Comparison of ENCODE assay signal across 8 cellular contexts in the genomic region with DNA sequence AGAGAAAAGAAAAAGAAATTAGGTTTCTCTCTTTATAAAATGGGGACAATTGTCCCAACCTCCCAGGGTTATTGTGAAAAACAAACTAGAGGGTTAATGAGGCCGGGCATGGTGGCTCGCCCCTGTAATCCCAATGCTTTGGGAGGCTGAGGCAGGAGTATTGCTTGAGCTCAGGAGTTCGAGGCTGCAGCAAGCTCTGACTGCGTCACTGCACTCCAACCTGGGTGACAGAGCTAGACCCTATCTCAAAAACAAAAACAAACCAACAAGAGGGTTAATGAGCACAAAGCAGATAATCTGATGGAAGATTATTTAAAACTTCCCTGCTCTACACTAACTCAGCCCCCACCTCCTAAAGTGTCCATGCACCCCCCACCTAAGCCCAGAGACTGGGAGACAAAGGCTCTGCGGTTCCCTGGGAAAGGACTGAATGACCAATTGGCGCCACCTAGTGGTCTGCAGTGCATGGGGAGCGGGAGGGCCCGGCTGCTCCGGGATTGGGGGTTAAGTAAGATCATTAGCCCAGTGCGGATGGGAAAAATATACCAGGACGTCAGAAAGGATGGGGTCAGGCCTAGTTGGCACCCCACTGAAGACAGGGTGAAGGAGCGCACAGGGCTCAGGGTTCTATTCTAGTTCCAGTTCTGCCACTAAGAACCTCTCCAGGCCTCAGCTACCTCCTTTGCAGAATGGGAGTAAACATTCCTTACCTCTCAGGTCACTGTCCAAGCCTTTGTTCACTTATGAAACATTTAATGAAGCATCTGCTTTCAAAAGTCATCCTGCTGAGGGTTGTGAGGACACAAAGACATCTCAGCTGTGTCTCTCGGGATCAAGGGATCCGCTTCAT. TPM values are rescaled to one million over a fixed set of nuclear protein-coding genes. Genes with fewer than 3 reads are reported as not detected.
DNase-seq lines count a peak whose midpoint lies in the region; ATAC-seq and TF ChIP-seq lines count a peak whose summit lies in the region.

No MANE protein-coding gene starts in this region.

- H3K9me3 Mint-ChIP-seq in Caco-2 (ENCODE audit: unreplicated experiment), result no peaks in the 10 kb centered on the region

- no TSS peak for BruUV-seq in Caco-2 (replicated peaks; lab: Mats Ljungman, UMichigan)

- H3K4me2 ChIP-seq in OCI-LY1 (ENCODE audit: low read length), result no peak overlapping the region

- H2AFZ ChIP-seq in OCI-LY1 (ENCODE audit: low read length), result no peak overlapping the region

- no peak overlapping the region for H3K27ac Mint-ChIP-seq in Caco-2 (ENCODE audit: unreplicated experiment)

- POLR2A ChIA-PET in Caco-2 (lab: Charles Lee), result no interaction called here

- TF ChIP-seq CTCF in Caco-2 (IDR thresholded peaks at IDR 0.05; ENCODE audit: insufficient read depth in 1 of 2, low read depth in 1 of 2, low read length in 1 of 2, severe bottlenecking in 1 of 2, unreplicated experiment in 1 of 2) (peak; percentile 85 to 95), OCI-LY1 (IDR thresholded peaks at IDR 0.05; ENCODE audit: low read length) (peak; percentile 99), esophagus squamous epithelium (IDR thresholded peaks at IDR 0.05) (peak; percentile 79 to 95 (median 88))

- H3K36me3 ChIP-seq in Caco-2 (ENCODE audit: control insufficient read depth, insufficient read depth, low read length) (no peaks in the 10 kb centered on the region), HUES64 (ENCODE audit: insufficient read depth, low read length) (no peaks in the 10 kb centered on the region), OCI-LY1 (ENCODE audit: insufficient read depth, low read length) (no peaks in the 10 kb centered on the region), esophagus squamous epithelium (no peaks in the 10 kb centered on the region)

- H3K27me3 ChIP-seq in Caco-2 (replicated peaks; ENCODE audit: control insufficient read depth, insufficient read depth, low read length) (no peaks in the 10 kb centered on the region), HUES64 (ENCODE audit: insufficient read depth, low read length) (no peaks in the 10 kb centered on the region), OCI-LY1 (ENCODE audit: insufficient read depth, low read length) (peaks cover 2% of the 10 kb centered on the region; the same call in 1 of the 2 replicates), esophagus squamous epithelium (peaks cover 0 to 5% (median 0%) of the 10 kb centered on the region in 4 donors)

- no peaks in the 10 kb centered on the region for H3F3A ChIP-seq in OCI-LY1 (ENCODE audit: insufficient read depth, low read length)

- intact Hi-C loops in Caco-2 (cut with micrococcal nuclease; ENCODE audit: unreplicated experiment) (loop anchor here (1.0 kb wide), 1 partner anchor 79 kb away; no protein-coding TSS in a partner anchor), esophagus squamous epithelium (cut with DNase I) (loop anchor here (5.0 kb wide), 1 partner anchor 68 kb away; no protein-coding TSS in a partner anchor)

- 15% methylated on average over 14 of the region's 14 CpGs for WGBS in HUES64
- 22 to 27% methylated on average over 12 to 13 of the region's 14 CpGs for WGBS in esophagus squamous epithelium, 2 donors

- CTCF ChIA-PET in Caco-2 (lab: Charles Lee), result interaction anchor here (0.5 to 2.8 kb wide), 12 partner anchors 9 to 234 kb away, joined by 3 to 39 read pairs (median 4); partner anchors contain the start of gene PIF1

- no peaks in the 10 kb centered on the region for H3K9me3 ChIP-seq in Caco-2
- H3K9me3 ChIP-seq in HUES64 (ENCODE audit: insufficient read depth, low read depth, low read length), result no peaks in the 10 kb centered on the region
- H3K9me3 ChIP-seq in OCI-LY1 (ENCODE audit: low read length), result no peaks in the 10 kb centered on the region
- no peaks in the 10 kb centered on the region for H3K9me3 ChIP-seq in esophagus squamous epithelium

- no peaks in the 10 kb centered on the region for H3K27me3 Mint-ChIP-seq in Caco-2 (ENCODE audit: insufficient read depth, unreplicated experiment)

- H3K36me3 Mint-ChIP-seq in Caco-2 (ENCODE audit: insufficient read depth, unreplicated experiment), result no peaks in the 10 kb centered on the region

- H3K79me2 ChIP-seq in OCI-LY1 (ENCODE audit: insufficient read depth, low read length), result no peaks in the 10 kb centered on the region

- no peak overlapping the region for H3K4me3 ChIP-seq in Caco-2 (ENCODE audit: low read depth, low read length)
- peak overlapping the region; percentile 38 for H3K4me3 ChIP-seq in HUES64 (ENCODE audit: low read length)
- H3K4me3 ChIP-seq in OCI-LY1 (ENCODE audit: low read depth, low read length, poor library complexity, severe bottlenecking), result no peak overlapping the region
- H3K4me3 ChIP-seq in esophagus squamous epithelium, result no peak overlapping the region

- H3K27ac ChIP-seq in HUES64 (ENCODE audit: low read depth, low read length), result peak overlapping the region; percentile 99
- no peak overlapping the region for H3K27ac ChIP-seq in OCI-LY1 (ENCODE audit: low read depth, low read length, poor library complexity, severe bottlenecking)
- H3K27ac ChIP-seq in esophagus squamous epithelium, result peak overlapping the region in 2 of 4 donors; percentile 29 to 51

- no peaks in the 10 kb centered on the region for H3K9me2 ChIP-seq in OCI-LY1 (ENCODE audit: low read depth, low read length)

- H4K20me1 ChIP-seq in OCI-LY1 (ENCODE audit: insufficient read depth, low read length), result no peaks in the 10 kb centered on the region

- peaks cover 8% of the 10 kb centered on the region for H3K4me1 Mint-ChIP-seq in Caco-2 (ENCODE audit: low read depth, unreplicated experiment)

- no peak overlapping the region for H3K4me3 Mint-ChIP-seq in Caco-2 (ENCODE audit: unreplicated experiment)

- no peak for TF ChIP-seq POLR2A in esophagus squamous epithelium (IDR thresholded peaks at IDR 0.05)

- ATAC-seq in HG02884 (IDR thresholded peaks at IDR 0.05; ENCODE audit: unreplicated experiment), result no peak

- DNase-seq in Caco-2 (peak; percentile 76 to 83), activated T-cell treated with anti-CD3 and anti-CD28 coated beads for 1 hour (ENCODE audit: low read depth) (peak; percentile 69), esophagus squamous epithelium (lab: John Stamatoyannopoulos, UW) (no peak), myocyte (ENCODE audit: low read depth) (peak; percentile 79)
- DNase-seq in stimulated activated naive CD4-positive, alpha-beta T cell (lab: John Stamatoyannopoulos, UW), result peak; percentile 23 to 58 (median 50)

- H3K4me1 ChIP-seq in Caco-2, result 0 out of 2 replicates have a peak, but pooled peaks cover 8% of the 10 kb centered on the region
- H3K4me1 ChIP-seq in HUES64 (ENCODE audit: insufficient read depth, low read length), result peaks cover 57% of the 10 kb centered on the region
- H3K4me1 ChIP-seq in OCI-LY1 (ENCODE audit: insufficient read depth, low read length, severe bottlenecking), result no peaks in the 10 kb centered on the region
- peaks cover 0 to 21% (median 5%) of the 10 kb centered on the region in 3 donors for H3K4me1 ChIP-seq in esophagus squamous epithelium

- H3K9ac ChIP-seq in HUES64 (ENCODE audit: low read depth, low read length), result peak overlapping the region; percentile 79
- H3K9ac ChIP-seq in OCI-LY1 (ENCODE audit: low read length), result no peak overlapping the region

RNA-seq across cellular contexts. Expression of gene PIF1, which starts 15.6 kb away (rescaled TPM):
- total RNA-seq in Caco-2 (2022) (45.8 and 47.9 TPM in 2 replicates), esophagus squamous epithelium (10 to 100 TPM in 1 of 4 donors, 1 to 10 TPM in 3; 1.8 to 17.5 (median 3.8) TPM), myocyte (8.9 and 13.5 TPM in 2 replicates)
- polyA plus RNA-seq in HUES64 (2013, experiment 1 of 2), result 29.3 TPM
- 31.6 TPM for polyA plus RNA-seq in HUES64 (2013, experiment 2 of 2)
- 7.4 TPM for polyA plus RNA-seq in myocyte (2012)

RNA-seq across cellular contexts. Expression of gene PLEKHO2, which starts 31.8 kb away (rescaled TPM):
- total RNA-seq in Caco-2 (2022) (4.5 and 4.9 TPM in 2 replicates), esophagus squamous epithelium (10 to 100 TPM in 1 of 4 donors, 1 to 10 TPM in 3; 5.6 to 18.3 (median 7.2) TPM), myocyte (21.6 and 23.9 TPM in 2 replicates)
- 13.6 TPM for polyA plus RNA-seq in HUES64 (2013, experiment 1 of 2)
- 13.0 TPM for polyA plus RNA-seq in HUES64 (2013, experiment 2 of 2)
- 28.5 TPM for polyA plus RNA-seq in myocyte (2012)

RNA-seq across cellular contexts. Expression of gene RBPMS2, which starts 34.5 kb away (rescaled TPM):
- 8.7 and 9.3 TPM in 2 replicates for total RNA-seq in Caco-2 (2022)
- 127 TPM for polyA plus RNA-seq in HUES64 (2013, experiment 1 of 2)
- 147 TPM for polyA plus RNA-seq in HUES64 (2013, experiment 2 of 2)
- total RNA-seq in esophagus squamous epithelium, result 1 to 10 TPM in 2 of 4 donors, under 1 TPM in 1, not detected in 1; 0.75 to 5.0 (median 1.3) TPM
- not detected in 2 replicates for total RNA-seq in myocyte
- 0.10 TPM for polyA plus RNA-seq in myocyte (2012)
